11 cellular contexts compared by ENCODE assay signal in genomic region chr6:49549691-49550412, GRCh38. TPM values are rescaled to one million over a fixed set of nuclear protein-coding genes. Genes with fewer than 3 reads are reported as not detected.
DNase-seq lines count a peak whose midpoint lies in the region; ATAC-seq and TF ChIP-seq lines count a peak whose summit lies in the region.
"Had no signal": no experiment of that assay in that cellular context is flagged by ENCODE, and none has a peak within 500 bp of the region (broad histone marks: within the 10 kb centered on the region; RNA-seq: fewer than 3 reads in every experiment).

No MANE protein-coding gene starts in this region.

- H3K4me1 Mint-ChIP-seq in IgD-negative memory B cell (peaks cover 13 to 15% (median 14%) of the 10 kb centered on the region in 3 donors), nephron (peaks cover 16% of the 10 kb centered on the region)

- intact Hi-C loops in A673 (cut with micrococcal nuclease; ENCODE audit: unreplicated experiment): no loop called here

- CTCF ChIA-PET in A673 (lab: Charles Lee): interaction anchor here (1.3 kb wide), 1 partner anchor 18 kb away, joined by 5 read pairs; no protein-coding TSS in a partner anchor

- no peak overlapping the region for H3K27ac ChIP-seq in A673 (ENCODE audit: low read depth, low read length, poor library complexity, severe bottlenecking)

- peak overlapping the region; percentile 40 to 91 (median 64) for H3K4me3 Mint-ChIP-seq in IgD-negative memory B cell
- peak overlapping the region; percentile 72 to 84 (median 79) for H3K4me3 Mint-ChIP-seq in nephron

- H3K9ac ChIP-seq in endocrine pancreas (ENCODE audit: control insufficient read depth, insufficient read depth, low read length): no peak overlapping the region

- H3K4me1 ChIP-seq in A673 (ENCODE audit: insufficient read depth, low read length, poor library complexity, severe bottlenecking) (peaks cover 50% of the 10 kb centered on the region), endocrine pancreas (ENCODE audit: control insufficient read depth, insufficient read depth, low read length) (peaks cover 5% of the 10 kb centered on the region)

- ATAC-seq in GM21717 (IDR thresholded peaks at IDR 0.05; ENCODE audit: unreplicated experiment): no peak

- DNase-seq in A673 (ENCODE audit: low spot score) (no peak), ureter (ENCODE audit: low spot score) (no peak), GM13977 (ENCODE audit: low spot score) (no peak)
- DNase-seq in activated effector memory CD4-positive, alpha-beta T cell treated with Interleukin-2 at 50 U/mL for 16 hours: no peak
- DNase-seq: activated CD4-positive, alpha-beta T cell treated with anti-CD3 and anti-CD28 coated beads for 4 hours; NCI-H1417 treated with DMSO at 0.1 percent for 48 hours had no signal

- H3K27me3 ChIP-seq in A673 (replicated peaks; ENCODE audit: insufficient read depth, low read depth, low read length, poor library complexity) (peaks cover 3% of the 10 kb centered on the region), endocrine pancreas (ENCODE audit: control insufficient read depth, insufficient read depth, low read length) (peaks cover 5% of the 10 kb centered on the region)

- no peaks in the 10 kb centered on the region for H3K9me3 ChIP-seq in A673 (ENCODE audit: low read depth, low read length, poor library complexity, severe bottlenecking)
- H3K9me3 ChIP-seq in endocrine pancreas (ENCODE audit: control insufficient read depth, low read length): no peaks in the 10 kb centered on the region

- H3K27ac Mint-ChIP-seq in IgD-negative memory B cell: peak overlapping the region in 1 of 3 donors; percentile 59
- H3K27ac Mint-ChIP-seq in nephron: no peak overlapping the region

- peaks cover 0 to 2% (median 0%) of the 10 kb centered on the region in 3 donors for H3K9me3 Mint-ChIP-seq in IgD-negative memory B cell
- no peaks in the 10 kb centered on the region for H3K9me3 Mint-ChIP-seq in nephron

- peak overlapping the region; percentile 51 for H3K4me3 ChIP-seq in A673 (ENCODE audit: low read depth, low read length, poor library complexity, severe bottlenecking)
- peak overlapping the region; percentile 55 for H3K4me3 ChIP-seq in endocrine pancreas (ENCODE audit: control insufficient read depth, insufficient read depth, low read length)

- TF ChIP-seq CTCF in A673 (conservative IDR thresholded peaks at IDR 0.05; ENCODE audit: low read depth, low read length) (no peak), nephron (IDR thresholded peaks at IDR 0.05; ENCODE audit: unreplicated experiment in 3 of 3) (no peak), GM13977 (IDR thresholded peaks at IDR 0.05; ENCODE audit: extremely low read depth, insufficient read depth, missing control alignments) (no peak)

- no peaks in the 10 kb centered on the region for H3K36me3 ChIP-seq in A673 (ENCODE audit: insufficient read depth, low read length, poor library complexity, severe bottlenecking)
- no peaks in the 10 kb centered on the region for H3K36me3 ChIP-seq in endocrine pancreas (ENCODE audit: control insufficient read depth, insufficient read depth, low read length)

- H3K27me3 Mint-ChIP-seq in IgD-negative memory B cell: peaks cover 31% of the 10 kb centered on the region
- H3K27me3 Mint-ChIP-seq in nephron (ENCODE audit: low read depth): peaks cover 56% of the 10 kb centered on the region

- POLR2A ChIA-PET in A673 (lab: Charles Lee; ENCODE audit: low non-redundant PET): no interaction called here

- H3K36me3 Mint-ChIP-seq in IgD-negative memory B cell: peaks cover 1% of the 10 kb centered on the region
- H3K36me3 Mint-ChIP-seq in nephron (ENCODE audit: low read depth): no peaks in the 10 kb centered on the region

- in situ Hi-C loops in GM13977 (cut with MboI; ENCODE audit: low pct_unique_long_range_greater_than_20kb, low sequenced_read_pairs, unreplicated experiment): no loop called here

- BruUV-seq in A673 (replicated peaks; lab: Mats Ljungman, UMichigan): no TSS peak

RNA-seq across cellular contexts. Expression of gene C6orf141, which starts 0.6 kb away (rescaled TPM):
- total RNA-seq in A673 (2021): 9.7 and 11.7 TPM in 2 replicates
- not detected for polyA plus RNA-seq in IgD-negative memory B cell
- 1.6 TPM for total RNA-seq in ureter

RNA-seq across cellular contexts. Expression of gene GLYATL3, which starts 50.1 kb away (rescaled TPM):
- not detected in 2 replicates for total RNA-seq in A673 (2021)
- not detected for polyA plus RNA-seq in IgD-negative memory B cell
- total RNA-seq in ureter: not detected
- total RNA-seq: Daoy had no signal
